ENCODE assay signal across 17 cellular contexts in genomic region chr1:58923090-58923470, GRCh38.
DNase-seq lines count a peak whose midpoint lies in the region; ATAC-seq and TF ChIP-seq lines count a peak whose summit lies in the region.
"Had no signal": no experiment of that assay in that cellular context is flagged by ENCODE, and none has a peak within 500 bp of the region (broad histone marks: within the 10 kb centered on the region; RNA-seq: fewer than 3 reads in every experiment).

No MANE protein-coding gene starts in this region.

- intact Hi-C loops in activated T-helper 1 cell treated with anti-CD3 and anti-CD28 coated beads, Interleukin-12 subunit alpha, Interleukin-12 subunit beta, Interleukin-2, Interleukin-4 antibody, amounts not matched to agents 30 ng/mL and 10 ng/mL and 1 ng/mL, durations not matched to agents 14 hours and 24 hours and 36 hours (cut with micrococcal nuclease) = loop anchor here (2.0 to 5.0 kb wide), 2 partner anchors 46 to 84 kb away; no protein-coding TSS in a partner anchor
- intact Hi-C loops in left colon (cut with DNase I, micrococcal nuclease) = no loop called here

- peaks cover 16% of the 10 kb centered on the region for H3K4me1 ChIP-seq in stomach smooth muscle (ENCODE audit: control insufficient read depth, insufficient read depth, low read length)

- H3K27me3 ChIP-seq in stomach smooth muscle (ENCODE audit: control insufficient read depth in 1 of 2, insufficient read depth in 2 of 2, low read length in 2 of 2) = no peaks in the 10 kb centered on the region

- peak; percentile 79 for ATAC-seq in left colon

- H3K27ac Mint-ChIP-seq in activated naive CD4-positive, alpha-beta T cell treated with anti-CD3 and anti-CD28 coated beads, Interleukin-2, amount 10 ng/mL, durations not matched to agents 7 days and 5 days = peak overlapping the region; percentile 75
- peak overlapping the region; percentile 64 for H3K27ac Mint-ChIP-seq in activated T-helper 1 cell treated with anti-CD3 and anti-CD28 coated beads, Interleukin-12 subunit alpha, Interleukin-12 subunit beta, Interleukin-2, Interleukin-4 antibody, amounts not matched to agents 30 ng/mL and 10 ng/mL and 1 ng/mL, durations not matched to agents 14 hours and 24 hours and 36 hours
- H3K27ac Mint-ChIP-seq in chondrocyte (ENCODE audit: unreplicated experiment) = no peak overlapping the region
- H3K27ac Mint-ChIP-seq: stimulated activated naive CD8-positive, alpha-beta T cell treated with anti-CD3 and anti-CD28 coated beads, Interleukin-15, Interleukin-2, amounts not matched to agents 100 ng/mL and 50 ng/mL, for 24 hours had no signal

- no peak overlapping the region for H3K9ac ChIP-seq in stomach smooth muscle (ENCODE audit: low read length in 2 of 2)

- H3K36me3 ChIP-seq in stomach smooth muscle (ENCODE audit: control insufficient read depth in 2 of 2, insufficient read depth in 2 of 2, low read length in 2 of 2) = no peaks in the 10 kb centered on the region

- no peaks in the 10 kb centered on the region for H3K36me3 Mint-ChIP-seq in activated naive CD4-positive, alpha-beta T cell treated with anti-CD3 and anti-CD28 coated beads, Interleukin-2, amount 10 ng/mL, durations not matched to agents 7 days and 5 days
- H3K36me3 Mint-ChIP-seq in activated T-helper 1 cell treated with anti-CD3 and anti-CD28 coated beads, Interleukin-12 subunit alpha, Interleukin-12 subunit beta, Interleukin-2, Interleukin-4 antibody, amounts not matched to agents 30 ng/mL and 10 ng/mL and 1 ng/mL, durations not matched to agents 14 hours and 24 hours and 36 hours (ENCODE audit: low read depth) = no peaks in the 10 kb centered on the region
- no peaks in the 10 kb centered on the region for H3K36me3 Mint-ChIP-seq in chondrocyte (ENCODE audit: low read depth)
- H3K36me3 Mint-ChIP-seq: CD4-positive, alpha-beta memory T cell had no signal

- no peak overlapping the region for H3K4me3 ChIP-seq in stomach smooth muscle (ENCODE audit: low read length in 2 of 2)

- DNase-seq in activated naive CD4-positive, alpha-beta T cell treated with anti-CD3 and anti-CD28 coated beads, Interleukin-2, amount 10 ng/mL, durations not matched to agents 7 days and 5 days = no peak
- DNase-seq in activated naive CD4-positive, alpha-beta T cell treated with anti-CD3 and anti-CD28 coated beads, Interleukin-2, amount 50 U/mL, for 16 hours = no peak
- no peak for DNase-seq in activated T-helper 1 cell treated with anti-CD3 and anti-CD28 coated beads, Interleukin-12 subunit alpha, Interleukin-12 subunit beta, Interleukin-2, Interleukin-4 antibody, amounts not matched to agents 30 ng/mL and 10 ng/mL and 1 ng/mL, durations not matched to agents 14 hours and 24 hours and 36 hours (ENCODE audit: low spot score)
- DNase-seq in left colon (no peak), chondrocyte (ENCODE audit: low spot score) (no peak), putamen (ENCODE audit: low spot score) (no peak)
- no peak for DNase-seq in activated effector memory CD4-positive, alpha-beta T cell treated with anti-CD3 and anti-CD28 coated beads, Interleukin-2, amount 50 U/mL, for 16 hours
- DNase-seq: ACHN; activated naive CD4-positive, alpha-beta T cell; dermis blood vessel endothelial cell; DND-41; KG1; NCI-H2171 had no signal

- no peaks in the 10 kb centered on the region for H3K9me3 Mint-ChIP-seq in activated naive CD4-positive, alpha-beta T cell treated with anti-CD3 and anti-CD28 coated beads, Interleukin-2, amount 10 ng/mL, durations not matched to agents 7 days and 5 days
- no peaks in the 10 kb centered on the region for H3K9me3 Mint-ChIP-seq in activated T-helper 1 cell treated with anti-CD3 and anti-CD28 coated beads, Interleukin-12 subunit alpha, Interleukin-12 subunit beta, Interleukin-2, Interleukin-4 antibody, amounts not matched to agents 30 ng/mL and 10 ng/mL and 1 ng/mL, durations not matched to agents 14 hours and 24 hours and 36 hours
- no peaks in the 10 kb centered on the region for H3K9me3 Mint-ChIP-seq in chondrocyte (ENCODE audit: low read depth)
- H3K9me3 Mint-ChIP-seq: CD4-positive, alpha-beta memory T cell; neural crest cell; stimulated activated naive CD8-positive, alpha-beta T cell treated with anti-CD3 and anti-CD28 coated beads, Interleukin-15, Interleukin-2, amounts not matched to agents 100 ng/mL and 50 ng/mL, for 24 hours had no signal

- H3K27ac ChIP-seq in stomach smooth muscle (ENCODE audit: low read length) = peak overlapping the region; percentile 70

- H3K4me3 Mint-ChIP-seq in activated naive CD4-positive, alpha-beta T cell treated with anti-CD3 and anti-CD28 coated beads, Interleukin-2, amount 10 ng/mL, durations not matched to agents 7 days and 5 days = no peak overlapping the region
- no peak overlapping the region for H3K4me3 Mint-ChIP-seq in activated T-helper 1 cell treated with anti-CD3 and anti-CD28 coated beads, Interleukin-12 subunit alpha, Interleukin-12 subunit beta, Interleukin-2, Interleukin-4 antibody, amounts not matched to agents 30 ng/mL and 10 ng/mL and 1 ng/mL, durations not matched to agents 14 hours and 24 hours and 36 hours
- no peak overlapping the region for H3K4me3 Mint-ChIP-seq in chondrocyte (ENCODE audit: unreplicated experiment)
- H3K4me3 Mint-ChIP-seq: neural crest cell; stimulated activated naive CD8-positive, alpha-beta T cell treated with anti-CD3 and anti-CD28 coated beads, Interleukin-15, Interleukin-2, amounts not matched to agents 100 ng/mL and 50 ng/mL, for 24 hours had no signal

- H3K27me3 Mint-ChIP-seq in activated naive CD4-positive, alpha-beta T cell treated with anti-CD3 and anti-CD28 coated beads, Interleukin-2, amount 10 ng/mL, durations not matched to agents 7 days and 5 days = peaks cover 8% of the 10 kb centered on the region
- H3K27me3 Mint-ChIP-seq in activated T-helper 1 cell treated with anti-CD3 and anti-CD28 coated beads, Interleukin-12 subunit alpha, Interleukin-12 subunit beta, Interleukin-2, Interleukin-4 antibody, amounts not matched to agents 30 ng/mL and 10 ng/mL and 1 ng/mL, durations not matched to agents 14 hours and 24 hours and 36 hours (ENCODE audit: insufficient read depth) = peaks cover 2% of the 10 kb centered on the region
- no peaks in the 10 kb centered on the region for H3K27me3 Mint-ChIP-seq in chondrocyte (ENCODE audit: low read depth)
- H3K27me3 Mint-ChIP-seq: stimulated activated naive CD8-positive, alpha-beta T cell treated with anti-CD3 and anti-CD28 coated beads, Interleukin-15, Interleukin-2, amounts not matched to agents 100 ng/mL and 50 ng/mL, for 24 hours had no signal

- CTCF ChIA-PET in activated naive CD4-positive, alpha-beta T cell treated with anti-CD3 and anti-CD28 coated beads, Interleukin-2, amount 10 ng/mL, durations not matched to agents 7 days and 5 days (lab: Charles Lee) = no interaction called here

- TF ChIP-seq CTCF in chondrocyte (IDR thresholded peaks at IDR 0.05) = no peak

- peaks cover 37% of the 10 kb centered on the region for H3K4me1 Mint-ChIP-seq in activated naive CD4-positive, alpha-beta T cell treated with anti-CD3 and anti-CD28 coated beads, Interleukin-2, amount 10 ng/mL, durations not matched to agents 7 days and 5 days
- H3K4me1 Mint-ChIP-seq in activated T-helper 1 cell treated with anti-CD3 and anti-CD28 coated beads, Interleukin-12 subunit alpha, Interleukin-12 subunit beta, Interleukin-2, Interleukin-4 antibody, amounts not matched to agents 30 ng/mL and 10 ng/mL and 1 ng/mL, durations not matched to agents 14 hours and 24 hours and 36 hours (ENCODE audit: low read depth) = peaks cover 37% of the 10 kb centered on the region
- peaks cover 29% of the 10 kb centered on the region for H3K4me1 Mint-ChIP-seq in chondrocyte (ENCODE audit: low read depth)
- H3K4me1 Mint-ChIP-seq: neural crest cell had no signal

- H3K9me3 ChIP-seq in stomach smooth muscle (ENCODE audit: control insufficient read depth in 2 of 2, low read length in 2 of 2) = no peaks in the 10 kb centered on the region
